ENCODE assay signal across 29 cellular contexts in genomic region chr18:50456285-50456684, GRCh38.
"Had no signal": no experiment of that assay in that cellular context is flagged by ENCODE, and none has a peak within 500 bp of the region (broad histone marks: within the 10 kb centered on the region; RNA-seq: fewer than 3 reads in every experiment).

No MANE protein-coding gene starts in this region.

- H3K27ac Mint-ChIP-seq: activated CD4-positive, alpha-beta T cell treated with anti-CD3 and anti-CD28 coated beads, Interleukin-2, amount 10 ng/mL, durations not matched to agents 7 days and 5 days; activated CD8-positive, alpha-beta T cell treated with anti-CD3 and anti-CD28 coated beads for 36 hours; activated naive CD8-positive, alpha-beta T cell treated with anti-CD3 and anti-CD28 coated beads for 36 hours; activated naive CD8-positive, alpha-beta T cell treated with anti-CD3 and anti-CD28 coated beads, Interleukin-2, amount 50 U/mL, for 24 hours; effector memory CD8-positive, alpha-beta T cell had no signal

- H3K4me1 ChIP-seq: adrenal gland, body of pancreas, esophagus muscularis mucosa, foreskin keratinocyte, gastrocnemius medialis had no signal

- H3K36me3 Mint-ChIP-seq: activated naive CD8-positive, alpha-beta T cell treated with anti-CD3 and anti-CD28 coated beads for 36 hours had no signal

- H3K4me1 Mint-ChIP-seq: activated CD4-positive, alpha-beta T cell treated with anti-CD3 and anti-CD28 coated beads, Interleukin-2, amount 10 ng/mL, durations not matched to agents 7 days and 5 days; activated naive CD8-positive, alpha-beta T cell treated with anti-CD3 and anti-CD28 coated beads for 36 hours; activated naive CD8-positive, alpha-beta T cell treated with anti-CD3 and anti-CD28 coated beads, Interleukin-2, amount 50 U/mL, for 24 hours had no signal

- H3K27ac ChIP-seq: adrenal gland, body of pancreas, esophagus muscularis mucosa, foreskin keratinocyte, gastrocnemius medialis had no signal

- H3K9me3 ChIP-seq: adrenal gland, body of pancreas, esophagus muscularis mucosa, gastrocnemius medialis had no signal

- H3K36me3 ChIP-seq: adrenal gland, esophagus muscularis mucosa, gastrocnemius medialis had no signal

- DNase-seq: activated CD4-positive, alpha-beta T cell treated with anti-CD3 and anti-CD28 coated beads for 4 hours; activated CD4-positive, alpha-beta T cell treated with anti-CD3 and anti-CD28 coated beads, Interleukin-2, amount 10 ng/mL, durations not matched to agents 7 days and 5 days; activated CD4-positive, alpha-beta T cell treated with anti-CD3 and anti-CD28 coated beads, Interleukin-2, amount 50 U/mL, for 4 hours; activated CD4-positive, CD25-positive, alpha-beta regulatory T cell; activated CD4-positive, CD25-positive, alpha-beta regulatory T cell treated with anti-CD3 and anti-CD28 coated beads, Interleukin-2, amount 50 U/mL, for 72 hours; activated CD8-positive, alpha-beta memory T cell treated with anti-CD3 and anti-CD28 coated beads for 24 hours; activated CD8-positive, alpha-beta T cell treated with anti-CD3 and anti-CD28 coated beads for 36 hours; activated gamma-delta T cell; activated naive CD4-positive, alpha-beta T cell; activated naive CD4-positive, alpha-beta T cell treated with anti-CD3 and anti-CD28 coated beads, Interleukin-2, amount 50 U/mL, for 16 hours; activated naive CD8-positive, alpha-beta T cell treated with anti-CD3 and anti-CD28 coated beads for 36 hours; activated naive CD8-positive, alpha-beta T cell treated with anti-CD3 and anti-CD28 coated beads, Interleukin-2, amount 50 U/mL, for 24 hours; activated T-cell treated with anti-CD3 and anti-CD28 coated beads, Interleukin-2, amount 50 U/mL, for 48 hours; adrenal gland; amygdala; aorta; body of pancreas; caudate nucleus; cortex of kidney; dermis blood vessel endothelial cell; effector CD4-positive, alpha-beta T cell; effector memory CD8-positive, alpha-beta T cell; erythroblast; foreskin keratinocyte; gastrocnemius medialis; glutamatergic neuron; T-helper 2 cell had no signal

- H3K27me3 ChIP-seq: adrenal gland, body of pancreas, foreskin keratinocyte, gastrocnemius medialis had no signal

- FAIRE-seq: colon had no signal

- ATAC-seq: activated CD8-positive, alpha-beta T cell treated with anti-CD3 and anti-CD28 coated beads for 36 hours; activated naive CD8-positive, alpha-beta T cell treated with anti-CD3 and anti-CD28 coated beads, Interleukin-2, amount 50 U/mL, for 24 hours; body of pancreas; effector memory CD8-positive, alpha-beta T cell; foreskin keratinocyte; gastrocnemius medialis had no signal

- H3K4me3 Mint-ChIP-seq: activated CD4-positive, alpha-beta T cell treated with anti-CD3 and anti-CD28 coated beads, Interleukin-2, amount 10 ng/mL, durations not matched to agents 7 days and 5 days; activated CD8-positive, alpha-beta T cell treated with anti-CD3 and anti-CD28 coated beads for 36 hours; activated naive CD8-positive, alpha-beta T cell treated with anti-CD3 and anti-CD28 coated beads for 36 hours; activated naive CD8-positive, alpha-beta T cell treated with anti-CD3 and anti-CD28 coated beads, Interleukin-2, amount 50 U/mL, for 24 hours; effector memory CD8-positive, alpha-beta T cell had no signal

- H3K27me3 Mint-ChIP-seq: activated CD8-positive, alpha-beta T cell treated with anti-CD3 and anti-CD28 coated beads for 36 hours had no signal

- H3K9me3 Mint-ChIP-seq: activated CD4-positive, alpha-beta T cell treated with anti-CD3 and anti-CD28 coated beads, Interleukin-2, amount 10 ng/mL, durations not matched to agents 7 days and 5 days; activated CD8-positive, alpha-beta T cell treated with anti-CD3 and anti-CD28 coated beads for 36 hours; activated naive CD8-positive, alpha-beta T cell treated with anti-CD3 and anti-CD28 coated beads for 36 hours; activated naive CD8-positive, alpha-beta T cell treated with anti-CD3 and anti-CD28 coated beads, Interleukin-2, amount 50 U/mL, for 24 hours; effector memory CD8-positive, alpha-beta T cell had no signal

- H3K4me3 ChIP-seq: adrenal gland, body of pancreas, esophagus muscularis mucosa, gastrocnemius medialis had no signal
